13 cellular contexts compared by ENCODE assay signal in the genomic region with DNA sequence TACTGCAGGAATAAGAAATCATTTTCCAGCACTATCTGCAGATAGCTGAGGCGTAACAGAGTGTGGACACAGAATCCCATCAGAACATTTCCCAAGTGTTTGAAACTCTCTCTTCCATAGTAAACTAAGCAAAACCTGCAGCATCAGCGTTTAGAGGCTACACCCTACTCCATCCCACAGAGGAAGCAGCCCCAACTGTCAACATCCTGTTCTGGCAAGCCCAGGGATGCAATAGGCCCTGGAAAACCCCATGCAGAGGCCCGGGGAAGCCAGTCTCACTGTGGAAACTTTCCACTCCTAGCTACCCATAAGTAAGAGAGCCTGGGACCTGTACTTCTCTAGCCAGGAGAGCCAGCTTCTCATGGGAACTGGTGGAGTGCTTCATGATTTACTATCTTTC.
DNase-seq lines count a peak whose midpoint lies in the region; ATAC-seq and TF ChIP-seq lines count a peak whose summit lies in the region.
"Had no signal": no experiment of that assay in that cellular context is flagged by ENCODE, and none has a peak within 500 bp of the region (broad histone marks: within the 10 kb centered on the region; RNA-seq: fewer than 3 reads in every experiment).

No MANE protein-coding gene starts in this region.

- intact Hi-C loops in mucosa of descending colon (cut with DNase I, micrococcal nuclease) (no loop called here), OCI-LY7 (cut with micrococcal nuclease; ENCODE audit: unreplicated experiment) (no loop called here)

- H3K27ac ChIP-seq in OCI-LY7 (ENCODE audit: low read depth, low read length, poor library complexity, severe bottlenecking): no peak overlapping the region
- H3K27ac ChIP-seq: cardiac muscle cell had no signal

- H3K9me3 ChIP-seq in mucosa of descending colon (no peaks in the 10 kb centered on the region), OCI-LY7 (ENCODE audit: low read length) (no peaks in the 10 kb centered on the region)

- H3K4me3 ChIP-seq in GM12865 (ENCODE audit: low read depth, low read length) (no peak overlapping the region), epithelial cell of esophagus (ENCODE audit: low read length) (no peak overlapping the region), mucosa of descending colon (no peak overlapping the region), OCI-LY7 (ENCODE audit: low read depth, low read length, poor library complexity, severe bottlenecking) (no peak overlapping the region)
- H3K4me3 ChIP-seq: cardiac muscle cell, lung had no signal

- H3K4me2 ChIP-seq in OCI-LY7 (ENCODE audit: low read length): no peak overlapping the region

- peak; percentile 56 for ATAC-seq in mucosa of descending colon
- ATAC-seq: HCT116 had no signal

- no peaks in the 10 kb centered on the region for H3K9me2 ChIP-seq in OCI-LY7 (ENCODE audit: insufficient read depth, low read length)

- POLR2A ChIA-PET in OCI-LY7 (lab: Charles Lee): no interaction called here

- TF ChIP-seq CTCF in GM12865 (IDR thresholded peaks at IDR 0.05; ENCODE audit: insufficient read depth, low read depth, low read length, missing control alignments): no peak
- no peak for TF ChIP-seq CTCF in epithelial cell of esophagus (IDR thresholded peaks at IDR 0.05; ENCODE audit: insufficient read depth, low read depth, low read length, missing control alignments)
- no peak for TF ChIP-seq CTCF in mucosa of descending colon (IDR thresholded peaks at IDR 0.05)
- TF ChIP-seq CTCF in OCI-LY7 (conservative IDR thresholded peaks at IDR 0.05; ENCODE audit: low read length): no peak

- no peak overlapping the region for H2AFZ ChIP-seq in OCI-LY7 (ENCODE audit: low read length)

- H3K4me1 ChIP-seq in mucosa of descending colon (ENCODE audit: low read depth) (peaks cover 20% of the 10 kb centered on the region), OCI-LY7 (ENCODE audit: insufficient read depth, low read length, poor library complexity, severe bottlenecking) (peaks cover 4% of the 10 kb centered on the region)

- H3K79me2 ChIP-seq in OCI-LY7 (ENCODE audit: insufficient read depth, low read depth, low read length): no peaks in the 10 kb centered on the region

- TF ChIP-seq POLR2A in erythroblast (IDR thresholded peaks at IDR 0.05; ENCODE audit: low read length): no peak

- no peaks in the 10 kb centered on the region for H3K36me3 ChIP-seq in mucosa of descending colon (ENCODE audit: low read depth)
- no peaks in the 10 kb centered on the region for H3K36me3 ChIP-seq in OCI-LY7 (ENCODE audit: insufficient read depth, low read length)
- H3K36me3 ChIP-seq: cardiac muscle cell had no signal

- no TSS peak for BruUV-seq in OCI-LY7 (replicated peaks; lab: Mats Ljungman, UMichigan)

- DNase-seq in GM12865 (ENCODE audit: low read depth) (peak; percentile 26), NOMO-1 treated with dmso at 0.1 percent for 144 hours (lab: John Stamatoyannopoulos, UW; ENCODE audit: unreplicated experiment) (peak; percentile 19), epithelial cell of esophagus (ENCODE audit: low read depth) (peak; percentile 90), mucosa of descending colon (no peak), ecto neural progenitor cell (ENCODE audit: low spot score) (no peak), OCI-LY7 (ENCODE audit: low spot score) (no peak), foreskin melanocyte (no peak), erythroblast (lab: John Stamatoyannopoulos, UW) (no peak)
- DNase-seq: activated T-cell treated with anti-CD3 and anti-CD28 coated beads, Interleukin-2, amount 50 U/mL, for 24 hours; NCI-H1092 treated with DMSO at 0.1 percent for 48 hours had no signal

- CTCF ChIA-PET in OCI-LY7 (lab: Charles Lee; ENCODE audit: unreplicated experiment): no interaction called here

- no peaks in the 10 kb centered on the region for H4K20me1 ChIP-seq in OCI-LY7 (ENCODE audit: insufficient read depth, low read length)

Comparison
In these comparisons a context has a peak if more than half of its experiments do, and no peak if none do; other contexts are left out.
1. DNase-seq: peak in GM12865 (single experiment), NOMO-1 treated with dmso at 0.1 percent for 144 hours (single experiment) and epithelial cell of esophagus (single experiment); none in mucosa of descending colon (0 of 3), ecto neural progenitor cell (single experiment), OCI-LY7 (single experiment), foreskin melanocyte (single experiment) and erythroblast (0 of 2).